Comparison of ENCODE assay signal across 13 cellular contexts in the genomic region with DNA sequence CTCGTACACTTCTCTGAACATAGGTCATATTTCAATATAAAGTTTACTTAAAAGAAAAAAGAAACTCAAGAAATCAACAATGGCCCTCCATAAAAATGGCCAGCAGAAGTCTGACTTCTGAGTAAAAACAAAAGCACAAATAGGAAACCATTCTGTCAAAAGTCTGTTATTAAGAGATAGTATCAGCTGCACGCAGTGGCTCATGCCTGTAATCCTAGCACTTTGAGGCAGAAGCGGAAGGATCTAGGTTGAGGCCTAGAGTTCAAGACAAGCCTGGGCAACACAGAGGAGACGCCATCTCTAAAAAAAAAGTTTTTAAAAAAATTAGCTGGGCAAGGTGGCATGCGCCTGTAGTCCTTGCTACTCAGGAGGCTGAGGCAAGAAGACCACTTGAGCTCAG.
"Had no signal": no experiment of that assay in that cellular context is flagged by ENCODE, and none has a peak within 500 bp of the region (broad histone marks: within the 10 kb centered on the region; RNA-seq: fewer than 3 reads in every experiment).

No MANE protein-coding gene starts in this region.

- H3K27me3 ChIP-seq: gastrocnemius medialis, heart right ventricle, neutrophil had no signal

- FAIRE-seq: bronchial epithelial cell, islet of Langerhans, small intestine had no signal

- H3K4me3 Mint-ChIP-seq: activated CD8-positive, alpha-beta T cell treated with anti-CD3 and anti-CD28 coated beads for 36 hours; activated naive CD4-positive, alpha-beta T cell treated with anti-CD3 and anti-CD28 coated beads, Interleukin-2, amount 50 U/mL, for 24 hours; naive thymus-derived CD4-positive, alpha-beta T cell had no signal

- H3K4me3 ChIP-seq: gastrocnemius medialis, heart right ventricle had no signal

- H3K27ac Mint-ChIP-seq: activated naive CD4-positive, alpha-beta T cell treated with anti-CD3 and anti-CD28 coated beads, Interleukin-2, amount 50 U/mL, for 24 hours had no signal

- H3K9me3 Mint-ChIP-seq: activated CD8-positive, alpha-beta T cell treated with anti-CD3 and anti-CD28 coated beads for 36 hours; activated naive CD4-positive, alpha-beta T cell treated with anti-CD3 and anti-CD28 coated beads, Interleukin-2, amount 50 U/mL, for 24 hours; naive thymus-derived CD4-positive, alpha-beta T cell had no signal

- H3K27ac ChIP-seq: heart right ventricle, neutrophil had no signal

- H3K36me3 ChIP-seq: gastrocnemius medialis had no signal

- ATAC-seq: activated CD8-positive, alpha-beta T cell treated with anti-CD3 and anti-CD28 coated beads for 36 hours; gastrocnemius medialis; naive thymus-derived CD4-positive, alpha-beta T cell; right cardiac atrium had no signal

- DNase-seq: activated CD8-positive, alpha-beta T cell treated with anti-CD3 and anti-CD28 coated beads for 36 hours; aorta; gastrocnemius medialis; heart right ventricle; naive thymus-derived CD4-positive, alpha-beta T cell; posterior cingulate gyrus; right cardiac atrium; small intestine; stimulated activated naive CD4-positive, alpha-beta T cell had no signal

- H3K27me3 Mint-ChIP-seq: activated CD8-positive, alpha-beta T cell treated with anti-CD3 and anti-CD28 coated beads for 36 hours; activated naive CD4-positive, alpha-beta T cell treated with anti-CD3 and anti-CD28 coated beads, Interleukin-2, amount 50 U/mL, for 24 hours; naive thymus-derived CD4-positive, alpha-beta T cell had no signal

- H3K9me3 ChIP-seq: gastrocnemius medialis, heart right ventricle, neutrophil had no signal
